Comparison of ENCODE assay signal across 28 cellular contexts in genomic region chr1:237690656-237691055, GRCh38.
"Had no signal": no experiment of that assay in that cellular context is flagged by ENCODE, and none has a peak within 500 bp of the region (broad histone marks: within the 10 kb centered on the region; RNA-seq: fewer than 3 reads in every experiment).

No MANE protein-coding gene starts in this region.

- H3K36me3 ChIP-seq: colonic mucosa, esophagus squamous epithelium, gastrocnemius medialis, gastroesophageal sphincter had no signal

- ATAC-seq: effector memory CD8-positive, alpha-beta T cell; esophagus mucosa; foreskin keratinocyte; gastrocnemius medialis; gastroesophageal sphincter; heart left ventricle; heart right ventricle had no signal

- H3K9me3 ChIP-seq: colonic mucosa, esophagus muscularis mucosa, esophagus squamous epithelium, gastrocnemius medialis, gastroesophageal sphincter, heart left ventricle, heart right ventricle had no signal

- FAIRE-seq: colon, endometrium, endothelial cell of umbilical vein, frontal cortex had no signal

- H3K4me3 ChIP-seq: colonic mucosa, coronary artery, dorsolateral prefrontal cortex, esophagus muscularis mucosa, esophagus squamous epithelium, gastrocnemius medialis, gastroesophageal sphincter, heart left ventricle, heart right ventricle had no signal

- H3K27ac ChIP-seq: colonic mucosa, coronary artery, dorsolateral prefrontal cortex, epithelial cell of prostate, esophagus muscularis mucosa, esophagus squamous epithelium, foreskin keratinocyte, gastrocnemius medialis, gastroesophageal sphincter, heart right ventricle had no signal

- H3K27me3 ChIP-seq: colonic mucosa, dorsolateral prefrontal cortex, esophagus muscularis mucosa, esophagus squamous epithelium, foreskin keratinocyte, gastrocnemius medialis, gastroesophageal sphincter, heart left ventricle, heart right ventricle had no signal

- H3K4me1 ChIP-seq: colonic mucosa, esophagus squamous epithelium, foreskin keratinocyte, gastrocnemius medialis had no signal

- DNase-seq: colonic mucosa; cortex of kidney; dermis blood vessel endothelial cell; dorsolateral prefrontal cortex; effector CD4-positive, alpha-beta T cell; effector CD8-positive, alpha-beta T cell; effector memory CD4-positive, alpha-beta T cell; effector memory CD8-positive, alpha-beta T cell; endodermal cell; erythroblast; esophagus squamous epithelium; foreskin fibroblast; foreskin keratinocyte; foreskin melanocyte; gastrocnemius medialis; glutamatergic neuron; head of caudate nucleus; heart left ventricle; heart right ventricle had no signal
